ENCODE assay signal across 18 cellular contexts in genomic region chr4:15757084-15757483, GRCh38. TPM values are rescaled to one million over a fixed set of nuclear protein-coding genes. Genes with fewer than 3 reads are reported as not detected.
DNase-seq lines count a peak whose midpoint lies in the region; ATAC-seq and TF ChIP-seq lines count a peak whose summit lies in the region.
"Had no signal": no experiment of that assay in that cellular context is flagged by ENCODE, and none has a peak within 500 bp of the region (broad histone marks: within the 10 kb centered on the region; RNA-seq: fewer than 3 reads in every experiment).

No MANE protein-coding gene starts in this region.

- intact Hi-C loops in HCT116 (cut with micrococcal nuclease) = no loop called here

- no peaks in the 10 kb centered on the region for H3K79me2 ChIP-seq in HCT116 (ENCODE audit: insufficient read depth, low read length)
- H3K79me2 ChIP-seq: parathyroid adenoma had no signal

- RAD21 ChIA-PET in HCT116 (lab: Charles Lee; ENCODE audit: low non-redundant PET in 1 of 2, low total read pairs in 2 of 2, uncharacterized antibody in 2 of 2, unreplicated experiment in 2 of 2) = interaction anchor here in 1 of 2 experiments (0.5 kb wide), 1 partner anchor 26 kb away, joined by 3 read pairs; no protein-coding TSS in a partner anchor

- no peaks in the 10 kb centered on the region for H4K20me1 ChIP-seq in HCT116 (ENCODE audit: insufficient read depth)

- no peak for TF ChIP-seq RAD21 in HCT116 (IDR thresholded peaks at IDR 0.05; ENCODE audit: low read depth)

- peaks cover 1% of the 10 kb centered on the region for H3K36me3 Mint-ChIP-seq in T-helper 1 cell treated with Interleukin-12 subunit alpha and Interleukin-12 subunit beta and Interleukin-4 antibody, amounts not matched to agents 30 μg/mL and 1 μg/mL, for 36 hours (ENCODE audit: low read depth)
- H3K36me3 Mint-ChIP-seq in T-helper 2 cell treated with Interferon-gamma antibody and Interleukin-4, amounts not matched to agents 5 μg/mL and 100 μg/mL, for 36 hours (ENCODE audit: low read depth) = peaks cover 7% of the 10 kb centered on the region
- H3K36me3 Mint-ChIP-seq in immature natural killer cell (no peaks in the 10 kb centered on the region), type B pancreatic cell (no peaks in the 10 kb centered on the region)

- H3K9me3 ChIP-seq in HCT116 (ENCODE audit: control insufficient read depth in 1 of 2, insufficient read depth in 1 of 2, low read depth in 1 of 2, low read length in 2 of 2) = no peaks in the 10 kb centered on the region
- H3K9me3 ChIP-seq: Peyer's patch had no signal

- no TSS peak for BruUV-seq in HCT116 (replicated peaks; lab: Mats Ljungman, UMichigan)

- H3K4me3 Mint-ChIP-seq in T-helper 1 cell treated with Interleukin-12 subunit alpha and Interleukin-12 subunit beta and Interleukin-4 antibody, amounts not matched to agents 30 μg/mL and 1 μg/mL, for 36 hours = peak overlapping the region; percentile 86
- H3K4me3 Mint-ChIP-seq in T-helper 2 cell treated with Interferon-gamma antibody and Interleukin-4, amounts not matched to agents 5 μg/mL and 100 μg/mL, for 36 hours = peak overlapping the region; percentile 90
- H3K4me3 Mint-ChIP-seq in immature natural killer cell (peak overlapping the region; percentile 49 to 85 (median 74)), type B pancreatic cell (no peak overlapping the region)

- H3K9me3 Mint-ChIP-seq in T-helper 1 cell treated with Interleukin-12 subunit alpha and Interleukin-12 subunit beta and Interleukin-4 antibody, amounts not matched to agents 30 μg/mL and 1 μg/mL, for 36 hours = peaks cover 7% of the 10 kb centered on the region
- H3K9me3 Mint-ChIP-seq in T-helper 2 cell treated with Interferon-gamma antibody and Interleukin-4, amounts not matched to agents 5 μg/mL and 100 μg/mL, for 36 hours = peaks cover 18% of the 10 kb centered on the region
- H3K9me3 Mint-ChIP-seq in immature natural killer cell = no peaks in the 10 kb centered on the region
- no peaks in the 10 kb centered on the region for H3K9me3 Mint-ChIP-seq in type B pancreatic cell

- H3K4me3 ChIP-seq in HCT116 (replicated peaks in 1 of 2; ENCODE audit: low read depth in 1 of 2, low read length in 2 of 2) = no peak overlapping the region
- H3K4me3 ChIP-seq: Peyer's patch, smooth muscle cell had no signal

- POLR2A ChIA-PET in HCT116 (lab: Charles Lee) = no interaction called here

- H3K4me2 ChIP-seq in HCT116 (ENCODE audit: low read length) = peak overlapping the region; percentile 40; the same call in 1 of the 2 replicates
- H3K4me2 ChIP-seq: smooth muscle cell had no signal

- TF ChIP-seq POLR2A in HCT116 (IDR thresholded peaks at IDR 0.05; ENCODE audit: borderline replicate concordance, extremely low read depth, insufficient read depth, insufficient read length) = no peak

- no peaks in the 10 kb centered on the region for H3K36me3 ChIP-seq in HCT116 (ENCODE audit: control insufficient read depth in 1 of 2, insufficient read depth in 2 of 2, low read length in 2 of 2)
- H3K36me3 ChIP-seq: Peyer's patch had no signal

- H3K4me1 ChIP-seq in HCT116 (ENCODE audit: control insufficient read depth in 1 of 2, insufficient read depth in 2 of 2, low read length in 2 of 2) = peaks cover 3 to 17% of the 10 kb centered on the region in 2 experiments; a peak in 3 of 4 replicates
- H3K4me1 ChIP-seq: parathyroid adenoma, Peyer's patch had no signal

- TF ChIP-seq CTCF in HCT116 (IDR thresholded peaks at IDR 0.05 in 2 of 3, conservative IDR thresholded peaks at IDR 0.05 in 1 of 3; ENCODE audit: borderline replicate concordance in 1 of 3, insufficient read depth in 1 of 3, low read depth in 2 of 3, low read length in 2 of 3) (no peak), type B pancreatic cell (conservative IDR thresholded peaks at IDR 0.05) (no peak)

- no peak overlapping the region for H3K9ac ChIP-seq in HCT116 (ENCODE audit: low read length)
- H3K9ac ChIP-seq: parathyroid adenoma had no signal

- peak overlapping the region; percentile 99 for H3K27ac Mint-ChIP-seq in T-helper 1 cell treated with Interleukin-12 subunit alpha and Interleukin-12 subunit beta and Interleukin-4 antibody, amounts not matched to agents 30 μg/mL and 1 μg/mL, for 36 hours
- H3K27ac Mint-ChIP-seq in T-helper 2 cell treated with Interferon-gamma antibody and Interleukin-4, amounts not matched to agents 5 μg/mL and 100 μg/mL, for 36 hours = peak overlapping the region; percentile 99
- H3K27ac Mint-ChIP-seq in immature natural killer cell (peak overlapping the region; percentile 80 to 95 (median 92)), type B pancreatic cell (no peak overlapping the region)

- no peaks in the 10 kb centered on the region for H3K9me2 ChIP-seq in HCT116 (ENCODE audit: insufficient read depth)

- no peak for ATAC-seq in HCT116
- ATAC-seq in HG02610 (IDR thresholded peaks at IDR 0.05; ENCODE audit: unreplicated experiment) = no peak
- ATAC-seq: left ventricle myocardium superior had no signal

- H3K4me1 Mint-ChIP-seq in T-helper 1 cell treated with Interleukin-12 subunit alpha and Interleukin-12 subunit beta and Interleukin-4 antibody, amounts not matched to agents 30 μg/mL and 1 μg/mL, for 36 hours (ENCODE audit: low read depth) = peaks cover 48% of the 10 kb centered on the region
- peaks cover 65% of the 10 kb centered on the region for H3K4me1 Mint-ChIP-seq in T-helper 2 cell treated with Interferon-gamma antibody and Interleukin-4, amounts not matched to agents 5 μg/mL and 100 μg/mL, for 36 hours (ENCODE audit: low read depth)
- peaks cover 65 to 79% of the 10 kb centered on the region in 2 donors for H3K4me1 Mint-ChIP-seq in immature natural killer cell
- H3K4me1 Mint-ChIP-seq in type B pancreatic cell (ENCODE audit: unreplicated experiment) = no peaks in the 10 kb centered on the region

- DNase-seq in T-helper 1 cell (no peak), HCT116 (ENCODE audit: low read depth, low spot score) (no peak), immature natural killer cell (no peak), NCI-H128 (lab: John Stamatoyannopoulos, UW; ENCODE audit: unreplicated experiment) (no peak), type B pancreatic cell (ENCODE audit: extremely low spot score, unreplicated experiment) (no peak)
- DNase-seq in T-helper 2 cell treated with Interferon-gamma antibody and Interleukin-4, amounts not matched to agents 5 μg/mL and 100 μg/mL, for 36 hours (ENCODE audit: low spot score) = no peak
- DNase-seq: anterior cingulate cortex, foreskin melanocyte, left ventricle myocardium superior, NCI-H1092, NCI-H69 had no signal

- no peaks in the 10 kb centered on the region for H3K27me3 Mint-ChIP-seq in T-helper 1 cell treated with Interleukin-12 subunit alpha and Interleukin-12 subunit beta and Interleukin-4 antibody, amounts not matched to agents 30 μg/mL and 1 μg/mL, for 36 hours (ENCODE audit: low read depth)
- no peaks in the 10 kb centered on the region for H3K27me3 Mint-ChIP-seq in T-helper 2 cell treated with Interferon-gamma antibody and Interleukin-4, amounts not matched to agents 5 μg/mL and 100 μg/mL, for 36 hours (ENCODE audit: low read depth)
- H3K27me3 Mint-ChIP-seq in immature natural killer cell (ENCODE audit: low read depth in 3 of 3) (peaks cover 13 to 17% (median 15%) of the 10 kb centered on the region in 3 donors), type B pancreatic cell (no peaks in the 10 kb centered on the region)

- peak overlapping the region; percentile 49 for H2AFZ ChIP-seq in HCT116 (ENCODE audit: low read depth, low read length, poor library complexity, severe bottlenecking)
- H2AFZ ChIP-seq: parathyroid adenoma had no signal

- H3K27ac ChIP-seq in HCT116 (ENCODE audit: low read depth, low read length) = no peak overlapping the region
- H3K27ac ChIP-seq: 22Rv1, parathyroid adenoma, VCaP had no signal

- H3K27me3 ChIP-seq in HCT116 (ENCODE audit: insufficient read depth, low read length) = no peaks in the 10 kb centered on the region
- H3K27me3 ChIP-seq: Peyer's patch had no signal

- CTCF ChIA-PET in HCT116 (lab: Charles Lee) = interaction anchor here (1.0 to 1.8 kb wide), 4 partner anchors 9 to 49 kb away, joined by 3 to 8 read pairs (median 3); no protein-coding TSS in a partner anchor

TF ChIP-seq in HCT116, 20 proteins besides CTCF, POLR2A, EP300 and RAD21 (continues in another document):
- TF ChIP-seq TCF7L2 (IDR thresholded peaks at IDR 0.05; ENCODE audit: borderline replicate concordance, extremely low read depth, insufficient read depth, insufficient read length) = no peak
- TF ChIP-seq MAX (IDR thresholded peaks at IDR 0.05) = no peak
- no peak for TF ChIP-seq SP1 (IDR thresholded peaks at IDR 0.05; ENCODE audit: low read depth)
- TF ChIP-seq ZNF274 (IDR thresholded peaks at IDR 0.05; ENCODE audit: low read depth, low read length) = no peak
- no peak for TF ChIP-seq POLR2AphosphoS5 (IDR thresholded peaks at IDR 0.05; ENCODE audit: low read depth, low read length)
- TF ChIP-seq CBX3 (IDR thresholded peaks at IDR 0.05; ENCODE audit: low read depth) = no peak
- no peak for TF ChIP-seq YY1 (IDR thresholded peaks at IDR 0.05; ENCODE audit: extremely low read depth, insufficient replicate concordance, low read depth, low read length)
- no peak for TF ChIP-seq EGR1 (IDR thresholded peaks at IDR 0.05; ENCODE audit: low read depth)
- no peak for TF ChIP-seq JUND (IDR thresholded peaks at IDR 0.05)
- no peak for TF ChIP-seq ELF1 (IDR thresholded peaks at IDR 0.05; ENCODE audit: borderline replicate concordance, low read depth)
- TF ChIP-seq ATF3 (IDR thresholded peaks at IDR 0.05) = no peak
- no peak for TF ChIP-seq CEBPB (IDR thresholded peaks at IDR 0.05; ENCODE audit: low read depth)
- TF ChIP-seq SRF (IDR thresholded peaks at IDR 0.05; ENCODE audit: low read depth) = no peak

RNA-seq across cellular contexts. Expression of gene CD38, which starts 21.0 kb away (rescaled TPM):
- not detected for total RNA-seq in HCT116 (2021; ENCODE audit: unreplicated experiment)
- 0.01 and 0.04 TPM in 2 replicates for polyA plus RNA-seq in HCT116 (2012)
- 100 to 1,000 TPM in 1 of 3 donors, 10 to 100 TPM in 2; 33.4 to 133 (median 60.9) TPM for polyA plus RNA-seq in immature natural killer cell
- total RNA-seq in type B pancreatic cell (ENCODE audit: low replicate concordance) = 0.34 and 0.36 TPM in 2 replicates
- total RNA-seq: smooth muscle cell had no signal
- polyA plus RNA-seq: smooth muscle cell had no signal

RNA-seq across cellular contexts. Expression of gene BST1, which starts 54.2 kb away (rescaled TPM):
- 0.44 TPM for total RNA-seq in HCT116 (2021; ENCODE audit: unreplicated experiment)
- 0.10 and 0.21 TPM in 2 replicates for polyA plus RNA-seq in HCT116 (2012)
- polyA plus RNA-seq in immature natural killer cell = 1 to 10 TPM in 2 of 3 donors, under 1 TPM in 1; 0.78 to 2.0 (median 1.1) TPM
- 0.89 and 3.4 TPM in 2 replicates for total RNA-seq in type B pancreatic cell (ENCODE audit: low replicate concordance)
